1 cellular context compared by ENCODE assay signal in the genomic region with DNA sequence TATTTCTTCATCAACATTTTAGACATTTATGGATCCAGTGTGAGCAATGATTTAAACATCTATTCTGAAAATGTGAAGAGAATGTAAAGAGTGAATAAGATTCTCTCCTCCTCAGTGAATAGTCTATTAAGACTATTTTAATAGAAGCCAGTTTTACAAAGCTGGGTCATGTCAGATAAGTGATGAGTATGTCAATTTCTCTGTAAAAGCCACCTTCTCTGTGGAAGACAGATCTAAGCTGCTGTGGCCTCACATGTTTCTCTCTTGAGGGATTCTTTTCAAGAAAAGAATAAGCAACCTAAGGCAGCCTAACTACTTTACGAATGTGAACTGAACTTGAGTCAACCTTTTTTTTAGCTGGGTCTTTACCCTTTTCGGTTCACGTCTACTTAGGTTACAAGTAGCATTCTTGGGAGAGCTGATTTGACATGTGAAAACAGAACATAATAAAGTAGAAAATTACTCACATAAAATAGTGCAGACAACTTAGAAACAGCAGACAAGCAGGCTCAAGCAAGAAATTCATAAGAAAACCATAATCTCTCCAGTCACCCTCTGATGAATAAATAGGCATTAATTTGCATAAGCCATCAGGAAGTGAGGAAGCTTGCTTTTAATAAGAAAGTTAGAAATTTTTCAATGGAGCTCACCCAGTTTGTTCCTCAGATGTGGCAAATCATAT.
TF ChIP-seq lines count a peak whose summit lies in the region.

No MANE protein-coding gene starts in this region.

TF ChIP-seq in GM12878, 131 proteins besides CTCF, POLR2A, EP300 and RAD21 (continues in another document):
- TF ChIP-seq POU2F2 (IDR thresholded peaks at IDR 0.05; ENCODE audit: borderline replicate concordance, low read depth, low read length) (no peak), PAX8 (IDR thresholded peaks at IDR 0.05) (no peak), BCL11A (IDR thresholded peaks at IDR 0.05; ENCODE audit: low read depth, low read length) (no peak), NFYA (IDR thresholded peaks at IDR 0.05; ENCODE audit: borderline replicate concordance, low read depth, low read length) (no peak), STAT3 (IDR thresholded peaks at IDR 0.05; ENCODE audit: low read depth, low read length) (no peak), YY1 (IDR thresholded peaks at IDR 0.05; ENCODE audit: low read depth, low read length) (no peak), GATAD2B (conservative IDR thresholded peaks at IDR 0.05; ENCODE audit: low read depth) (0 out of 2 replicates have a peak, but pooled peaks have one; percentile 5), NFIC (IDR thresholded peaks at IDR 0.05; ENCODE audit: low read depth, low read length) (peak; percentile 1; the same call in 1 of the 2 replicates), ZSCAN29 (IDR thresholded peaks at IDR 0.05) (no peak), SMAD5 (IDR thresholded peaks at IDR 0.05; ENCODE audit: low read depth) (no peak), NR2F1 (conservative IDR thresholded peaks at IDR 0.05) (no peak), TAF1 (IDR thresholded peaks at IDR 0.05; ENCODE audit: borderline replicate concordance, low read depth, low read length) (no peak), BMI1 (IDR thresholded peaks at IDR 0.05; ENCODE audit: borderline replicate concordance) (0 out of 2 replicates have a peak, but pooled peaks have one; percentile 6), SMARCA5 (IDR thresholded peaks at IDR 0.05) (no peak), PML (IDR thresholded peaks at IDR 0.05; ENCODE audit: low read length) (no peak), BACH1 (IDR thresholded peaks at IDR 0.05; ENCODE audit: borderline replicate concordance) (no peak), HDGF (IDR thresholded peaks at IDR 0.05) (no peak), IKZF1 (conservative IDR thresholded peaks at IDR 0.05) (peak; percentile 10; the same call in 1 of the 2 replicates), TCF3 (IDR thresholded peaks at IDR 0.05; ENCODE audit: borderline replicate concordance, insufficient read depth, low read depth, low read length) (no peak), SRF (IDR thresholded peaks at IDR 0.05; ENCODE audit: low read depth in 2 of 2, low read length in 2 of 2) (no peak), CREB1 (IDR thresholded peaks at IDR 0.05; ENCODE audit: low read depth) (no peak), FOS (IDR thresholded peaks at IDR 0.05; ENCODE audit: borderline replicate concordance, extremely low read depth, insufficient read length) (no peak), MTA3 (IDR thresholded peaks at IDR 0.05; ENCODE audit: borderline replicate concordance, low read length) (no peak), ZBED1 (IDR thresholded peaks at IDR 0.05; ENCODE audit: borderline replicate concordance) (no peak), NR2C2 (IDR thresholded peaks at IDR 0.05; ENCODE audit: borderline replicate concordance, control insufficient read depth, insufficient read length, low read depth) (no peak), RFX5 (IDR thresholded peaks at IDR 0.05; ENCODE audit: low read depth, low read length) (no peak), RBBP5 (conservative IDR thresholded peaks at IDR 0.05) (no peak), FOXM1 (IDR thresholded peaks at IDR 0.05; ENCODE audit: low read depth, low read length) (no peak; the same call in 1 of the 2 replicates), MYB (IDR thresholded peaks at IDR 0.05; ENCODE audit: borderline replicate concordance, low read depth, low read length) (no peak), CREM (IDR thresholded peaks at IDR 0.05; ENCODE audit: low read depth) (no peak), GABPA (IDR thresholded peaks at IDR 0.05; ENCODE audit: low read depth) (no peak), MTA2 (IDR thresholded peaks at IDR 0.05; ENCODE audit: low read depth) (0 out of 2 replicates have a peak, but pooled peaks have one; percentile 17), JUND (IDR thresholded peaks at IDR 0.05; ENCODE audit: low read depth, low read length) (no peak), STAT1 (conservative IDR thresholded peaks at IDR 0.05) (no peak), SREBF1 (IDR thresholded peaks at IDR 0.05; ENCODE audit: low read length) (no peak), BHLHE40 (IDR thresholded peaks at IDR 0.05; ENCODE audit: borderline replicate concordance in 1 of 2, low read depth in 2 of 2, low read length in 1 of 2) (no peak)
- TF ChIP-seq, protein P1, sequence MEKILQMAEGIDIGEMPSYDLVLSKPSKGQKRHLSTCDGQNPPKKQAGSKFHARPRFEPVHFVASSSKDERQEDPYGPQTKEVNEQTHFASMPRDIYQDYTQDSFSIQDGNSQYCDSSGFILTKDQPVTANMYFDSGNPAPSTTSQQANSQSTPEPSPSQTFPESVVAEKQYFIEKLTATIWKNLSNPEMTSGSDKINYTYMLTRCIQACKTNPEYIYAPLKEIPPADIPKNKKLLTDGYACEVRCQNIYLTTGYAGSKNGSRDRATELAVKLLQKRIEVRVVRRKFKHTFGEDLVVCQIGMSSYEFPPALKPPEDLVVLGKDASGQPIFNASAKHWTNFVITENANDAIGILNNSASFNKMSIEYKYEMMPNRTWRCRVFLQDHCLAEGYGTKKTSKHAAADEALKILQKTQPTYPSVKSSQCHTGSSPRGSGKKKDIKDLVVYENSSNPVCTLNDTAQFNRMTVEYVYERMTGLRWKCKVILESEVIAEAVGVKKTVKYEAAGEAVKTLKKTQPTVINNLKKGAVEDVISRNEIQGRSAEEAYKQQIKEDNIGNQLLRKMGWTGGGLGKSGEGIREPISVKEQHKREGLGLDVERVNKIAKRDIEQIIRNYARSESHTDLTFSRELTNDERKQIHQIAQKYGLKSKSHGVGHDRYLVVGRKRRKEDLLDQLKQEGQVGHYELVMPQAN (conservative IDR thresholded peaks at IDR 0.05): no peak
- TF ChIP-seq, protein P2, sequence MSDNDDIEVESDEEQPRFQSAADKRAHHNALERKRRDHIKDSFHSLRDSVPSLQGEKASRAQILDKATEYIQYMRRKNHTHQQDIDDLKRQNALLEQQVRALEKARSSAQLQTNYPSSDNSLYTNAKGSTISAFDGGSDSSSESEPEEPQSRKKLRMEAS (IDR thresholded peaks at IDR 0.05; ENCODE audit: low read depth, low read length): no peak
- TF ChIP-seq, protein P3, sequence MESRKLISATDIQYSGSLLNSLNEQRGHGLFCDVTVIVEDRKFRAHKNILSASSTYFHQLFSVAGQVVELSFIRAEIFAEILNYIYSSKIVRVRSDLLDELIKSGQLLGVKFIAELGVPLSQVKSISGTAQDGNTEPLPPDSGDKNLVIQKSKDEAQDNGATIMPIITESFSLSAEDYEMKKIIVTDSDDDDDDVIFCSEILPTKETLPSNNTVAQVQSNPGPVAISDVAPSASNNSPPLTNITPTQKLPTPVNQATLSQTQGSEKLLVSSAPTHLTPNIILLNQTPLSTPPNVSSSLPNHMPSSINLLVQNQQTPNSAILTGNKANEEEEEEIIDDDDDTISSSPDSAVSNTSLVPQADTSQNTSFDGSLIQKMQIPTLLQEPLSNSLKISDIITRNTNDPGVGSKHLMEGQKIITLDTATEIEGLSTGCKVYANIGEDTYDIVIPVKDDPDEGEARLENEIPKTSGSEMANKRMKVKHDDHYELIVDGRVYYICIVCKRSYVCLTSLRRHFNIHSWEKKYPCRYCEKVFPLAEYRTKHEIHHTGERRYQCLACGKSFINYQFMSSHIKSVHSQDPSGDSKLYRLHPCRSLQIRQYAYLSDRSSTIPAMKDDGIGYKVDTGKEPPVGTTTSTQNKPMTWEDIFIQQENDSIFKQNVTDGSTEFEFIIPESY (IDR thresholded peaks at IDR 0.05): no peak
- TF ChIP-seq, protein P4, sequence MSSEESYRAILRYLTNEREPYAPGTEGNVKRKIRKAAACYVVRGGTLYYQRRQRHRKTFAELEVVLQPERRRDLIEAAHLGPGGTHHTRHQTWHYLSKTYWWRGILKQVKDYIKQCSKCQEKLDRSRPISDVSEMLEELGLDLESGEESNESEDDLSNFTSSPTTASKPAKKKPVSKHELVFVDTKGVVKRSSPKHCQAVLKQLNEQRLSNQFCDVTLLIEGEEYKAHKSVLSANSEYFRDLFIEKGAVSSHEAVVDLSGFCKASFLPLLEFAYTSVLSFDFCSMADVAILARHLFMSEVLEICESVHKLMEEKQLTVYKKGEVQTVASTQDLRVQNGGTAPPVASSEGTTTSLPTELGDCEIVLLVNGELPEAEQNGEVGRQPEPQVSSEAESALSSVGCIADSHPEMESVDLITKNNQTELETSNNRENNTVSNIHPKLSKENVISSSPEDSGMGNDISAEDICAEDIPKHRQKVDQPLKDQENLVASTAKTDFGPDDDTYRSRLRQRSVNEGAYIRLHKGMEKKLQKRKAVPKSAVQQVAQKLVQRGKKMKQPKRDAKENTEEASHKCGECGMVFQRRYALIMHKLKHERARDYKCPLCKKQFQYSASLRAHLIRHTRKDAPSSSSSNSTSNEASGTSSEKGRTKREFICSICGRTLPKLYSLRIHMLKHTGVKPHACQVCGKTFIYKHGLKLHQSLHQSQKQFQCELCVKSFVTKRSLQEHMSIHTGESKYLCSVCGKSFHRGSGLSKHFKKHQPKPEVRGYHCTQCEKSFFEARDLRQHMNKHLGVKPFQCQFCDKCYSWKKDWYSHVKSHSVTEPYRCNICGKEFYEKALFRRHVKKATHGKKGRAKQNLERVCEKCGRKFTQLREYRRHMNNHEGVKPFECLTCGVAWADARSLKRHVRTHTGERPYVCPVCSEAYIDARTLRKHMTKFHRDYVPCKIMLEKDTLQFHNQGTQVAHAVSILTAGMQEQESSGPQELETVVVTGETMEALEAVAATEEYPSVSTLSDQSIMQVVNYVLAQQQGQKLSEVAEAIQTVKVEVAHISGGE (CRISPR knock-in tag; IDR thresholded peaks at IDR 0.05): no peak
- TF ChIP-seq, protein P5, sequence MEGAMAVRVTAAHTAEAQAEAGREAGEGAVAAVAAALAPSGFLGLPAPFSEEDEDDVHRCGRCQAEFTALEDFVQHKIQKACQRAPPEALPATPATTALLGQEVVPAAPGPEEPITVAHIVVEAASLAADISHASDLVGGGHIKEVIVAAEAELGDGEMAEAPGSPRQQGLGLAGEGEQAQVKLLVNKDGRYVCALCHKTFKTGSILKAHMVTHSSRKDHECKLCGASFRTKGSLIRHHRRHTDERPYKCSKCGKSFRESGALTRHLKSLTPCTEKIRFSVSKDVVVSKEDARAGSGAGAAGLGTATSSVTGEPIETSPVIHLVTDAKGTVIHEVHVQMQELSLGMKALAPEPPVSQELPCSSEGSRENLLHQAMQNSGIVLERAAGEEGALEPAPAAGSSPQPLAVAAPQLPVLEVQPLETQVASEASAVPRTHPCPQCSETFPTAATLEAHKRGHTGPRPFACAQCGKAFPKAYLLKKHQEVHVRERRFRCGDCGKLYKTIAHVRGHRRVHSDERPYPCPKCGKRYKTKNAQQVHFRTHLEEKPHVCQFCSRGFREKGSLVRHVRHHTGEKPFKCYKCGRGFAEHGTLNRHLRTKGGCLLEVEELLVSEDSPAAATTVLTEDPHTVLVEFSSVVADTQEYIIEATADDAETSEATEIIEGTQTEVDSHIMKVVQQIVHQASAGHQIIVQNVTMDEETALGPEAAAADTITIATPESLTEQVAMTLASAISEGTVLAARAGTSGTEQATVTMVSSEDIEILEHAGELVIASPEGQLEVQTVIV (IDR thresholded peaks at IDR 0.05; ENCODE audit: borderline replicate concordance, partially characterized antibody): no peak
- TF ChIP-seq, protein P6, sequence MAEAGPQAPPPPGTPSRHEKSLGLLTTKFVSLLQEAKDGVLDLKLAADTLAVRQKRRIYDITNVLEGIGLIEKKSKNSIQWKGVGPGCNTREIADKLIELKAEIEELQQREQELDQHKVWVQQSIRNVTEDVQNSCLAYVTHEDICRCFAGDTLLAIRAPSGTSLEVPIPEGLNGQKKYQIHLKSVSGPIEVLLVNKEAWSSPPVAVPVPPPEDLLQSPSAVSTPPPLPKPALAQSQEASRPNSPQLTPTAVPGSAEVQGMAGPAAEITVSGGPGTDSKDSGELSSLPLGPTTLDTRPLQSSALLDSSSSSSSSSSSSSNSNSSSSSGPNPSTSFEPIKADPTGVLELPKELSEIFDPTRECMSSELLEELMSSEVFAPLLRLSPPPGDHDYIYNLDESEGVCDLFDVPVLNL (IDR thresholded peaks at IDR 0.05; ENCODE audit: low read depth, low read length): no peak
- TF ChIP-seq, protein P7, sequence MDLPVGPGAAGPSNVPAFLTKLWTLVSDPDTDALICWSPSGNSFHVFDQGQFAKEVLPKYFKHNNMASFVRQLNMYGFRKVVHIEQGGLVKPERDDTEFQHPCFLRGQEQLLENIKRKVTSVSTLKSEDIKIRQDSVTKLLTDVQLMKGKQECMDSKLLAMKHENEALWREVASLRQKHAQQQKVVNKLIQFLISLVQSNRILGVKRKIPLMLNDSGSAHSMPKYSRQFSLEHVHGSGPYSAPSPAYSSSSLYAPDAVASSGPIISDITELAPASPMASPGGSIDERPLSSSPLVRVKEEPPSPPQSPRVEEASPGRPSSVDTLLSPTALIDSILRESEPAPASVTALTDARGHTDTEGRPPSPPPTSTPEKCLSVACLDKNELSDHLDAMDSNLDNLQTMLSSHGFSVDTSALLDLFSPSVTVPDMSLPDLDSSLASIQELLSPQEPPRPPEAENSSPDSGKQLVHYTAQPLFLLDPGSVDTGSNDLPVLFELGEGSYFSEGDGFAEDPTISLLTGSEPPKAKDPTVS (IDR thresholded peaks at IDR 0.05; ENCODE audit: low read depth, low read length): no peak
- TF ChIP-seq, protein P8, sequence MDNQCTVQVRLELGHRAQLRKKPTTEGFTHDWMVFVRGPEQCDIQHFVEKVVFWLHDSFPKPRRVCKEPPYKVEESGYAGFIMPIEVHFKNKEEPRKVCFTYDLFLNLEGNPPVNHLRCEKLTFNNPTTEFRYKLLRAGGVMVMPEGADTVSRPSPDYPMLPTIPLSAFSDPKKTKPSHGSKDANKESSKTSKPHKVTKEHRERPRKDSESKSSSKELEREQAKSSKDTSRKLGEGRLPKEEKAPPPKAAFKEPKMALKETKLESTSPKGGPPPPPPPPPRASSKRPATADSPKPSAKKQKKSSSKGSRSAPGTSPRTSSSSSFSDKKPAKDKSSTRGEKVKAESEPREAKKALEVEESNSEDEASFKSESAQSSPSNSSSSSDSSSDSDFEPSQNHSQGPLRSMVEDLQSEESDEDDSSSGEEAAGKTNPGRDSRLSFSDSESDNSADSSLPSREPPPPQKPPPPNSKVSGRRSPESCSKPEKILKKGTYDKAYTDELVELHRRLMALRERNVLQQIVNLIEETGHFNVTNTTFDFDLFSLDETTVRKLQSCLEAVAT (IDR thresholded peaks at IDR 0.05): no peak
- TF ChIP-seq, protein P9, sequence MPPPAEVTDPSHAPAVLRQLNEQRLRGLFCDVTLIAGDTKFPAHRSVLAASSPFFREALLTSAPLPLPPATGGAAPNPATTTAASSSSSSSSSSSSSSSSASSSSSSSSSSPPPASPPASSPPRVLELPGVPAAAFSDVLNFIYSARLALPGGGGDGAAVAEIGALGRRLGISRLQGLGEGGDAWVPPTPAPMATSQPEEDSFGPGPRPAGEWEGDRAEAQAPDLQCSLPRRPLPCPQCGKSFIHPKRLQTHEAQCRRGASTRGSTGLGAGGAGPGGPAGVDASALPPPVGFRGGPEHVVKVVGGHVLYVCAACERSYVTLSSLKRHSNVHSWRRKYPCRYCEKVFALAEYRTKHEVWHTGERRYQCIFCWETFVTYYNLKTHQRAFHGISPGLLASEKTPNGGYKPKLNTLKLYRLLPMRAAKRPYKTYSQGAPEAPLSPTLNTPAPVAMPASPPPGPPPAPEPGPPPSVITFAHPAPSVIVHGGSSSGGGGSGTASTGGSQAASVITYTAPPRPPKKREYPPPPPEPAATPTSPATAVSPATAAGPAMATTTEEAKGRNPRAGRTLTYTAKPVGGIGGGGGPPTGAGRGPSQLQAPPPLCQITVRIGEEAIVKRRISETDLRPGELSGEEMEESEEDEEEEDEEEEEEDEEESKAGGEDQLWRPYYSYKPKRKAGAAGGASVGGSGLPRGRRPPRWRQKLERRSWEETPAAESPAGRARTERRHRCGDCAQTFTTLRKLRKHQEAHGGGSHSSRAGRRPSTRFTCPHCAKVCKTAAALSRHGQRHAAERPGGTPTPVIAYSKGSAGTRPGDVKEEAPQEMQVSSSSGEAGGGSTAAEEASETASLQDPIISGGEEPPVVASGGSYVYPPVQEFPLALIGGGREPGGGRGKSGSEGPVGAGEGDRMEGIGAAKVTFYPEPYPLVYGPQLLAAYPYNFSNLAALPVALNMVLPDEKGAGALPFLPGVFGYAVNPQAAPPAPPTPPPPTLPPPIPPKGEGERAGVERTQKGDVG (CRISPR knock-in tag; IDR thresholded peaks at IDR 0.05): no peak
